In genomic region chr5:69502375-69503143, GRCh38 we compare ENCODE assay signal across 11 cellular contexts. TPM values are rescaled to one million over a fixed set of nuclear protein-coding genes. Genes with fewer than 3 reads are reported as not detected.
DNase-seq lines count a peak whose midpoint lies in the region; ATAC-seq, FAIRE-seq and TF ChIP-seq lines count a peak whose summit lies in the region.
"Had no signal": no experiment of that assay in that cellular context is flagged by ENCODE, and none has a peak within 500 bp of the region (broad histone marks: within the 10 kb centered on the region; RNA-seq: fewer than 3 reads in every experiment).

No MANE protein-coding gene starts in this region.

- intact Hi-C loops in endothelial cell of umbilical vein (cut with micrococcal nuclease), result loop anchor here (1.0 kb wide), 1 partner anchor 9 kb away; no protein-coding TSS in a partner anchor

- H3K9me3 ChIP-seq in endothelial cell of umbilical vein (replicated peaks; ENCODE audit: control insufficient read depth, insufficient read depth, low read length), result no peaks in the 10 kb centered on the region
- H3K9me3 ChIP-seq in HAP-1, result no peaks in the 10 kb centered on the region
- H3K9me3 ChIP-seq: thoracic aorta had no signal

- peaks cover 18% of the 10 kb centered on the region for H3K4me1 Mint-ChIP-seq in mesothelial cell of epicardium

- peak overlapping the region; percentile 90 for H3K27ac Mint-ChIP-seq in mesothelial cell of epicardium
- H3K27ac Mint-ChIP-seq: CD8-positive, alpha-beta T cell had no signal

- peak; percentile 46 for FAIRE-seq in endothelial cell of umbilical vein (lab: Jason Lieb, UNC)

- no TSS peak for BruUV-seq in endothelial cell of umbilical vein (replicated peaks; lab: Mats Ljungman, UMichigan)

- H4K20me1 ChIP-seq in endothelial cell of umbilical vein (replicated peaks; ENCODE audit: control insufficient read depth, extremely low read depth, insufficient read depth, low read length), result no peaks in the 10 kb centered on the region

- H3K9ac ChIP-seq in endothelial cell of umbilical vein (replicated peaks; ENCODE audit: extremely low read depth, insufficient read depth, low read length), result no peak overlapping the region
- H3K9ac ChIP-seq: KMS-11 had no signal

- TF ChIP-seq POLR2A in endothelial cell of umbilical vein (IDR thresholded peaks at IDR 0.05; ENCODE audit: low read depth, low read length), result no peak

- no peak for TF ChIP-seq CTCF in endothelial cell of umbilical vein (IDR thresholded peaks at IDR 0.05; ENCODE audit: extremely low read depth in 1 of 2, insufficient read depth in 1 of 2, low read depth in 1 of 2, low read length in 2 of 2)
- TF ChIP-seq CTCF in mesothelial cell of epicardium (IDR thresholded peaks at IDR 0.05; ENCODE audit: unreplicated experiment), result no peak
- no peak for TF ChIP-seq CTCF in omental fat pad (IDR thresholded peaks at IDR 0.05)

- H3K36me3 ChIP-seq in endothelial cell of umbilical vein (ENCODE audit: control insufficient read depth in 2 of 2, extremely low read depth in 1 of 2, insufficient read depth in 2 of 2, low read length in 2 of 2), result no peaks in the 10 kb centered on the region
- H3K36me3 ChIP-seq in H7 (replicated peaks; ENCODE audit: control insufficient read depth, insufficient read depth, low read length), result peaks cover 8% of the 10 kb centered on the region
- no peaks in the 10 kb centered on the region for H3K36me3 ChIP-seq in HAP-1 (replicated peaks)
- H3K36me3 ChIP-seq: thoracic aorta had no signal

- CTCF ChIA-PET in endothelial cell of umbilical vein (lab: Charles Lee), result interaction anchor here (0.9 kb wide), 1 partner anchor 15 kb away, joined by 4 read pairs; no protein-coding TSS in a partner anchor

- H3K79me2 ChIP-seq in endothelial cell of umbilical vein (ENCODE audit: control insufficient read depth, insufficient read depth, low read length), result no peaks in the 10 kb centered on the region

- peaks cover 9% of the 10 kb centered on the region for H3K36me3 Mint-ChIP-seq in mesothelial cell of epicardium
- H3K36me3 Mint-ChIP-seq: CD8-positive, alpha-beta T cell had no signal

- no peak overlapping the region for H3K4me3 Mint-ChIP-seq in mesothelial cell of epicardium
- H3K4me3 Mint-ChIP-seq: CD8-positive, alpha-beta T cell had no signal

- H3K4me3 ChIP-seq in endothelial cell of umbilical vein (replicated peaks in 1 of 3; ENCODE audit: insufficient read depth in 1 of 3, low read depth in 1 of 3, low read length in 3 of 3) (no peak overlapping the region), H7 (ENCODE audit: insufficient read depth, low read depth, low read length) (no peak overlapping the region), HAP-1 (no peak overlapping the region)
- H3K4me3 ChIP-seq: thoracic aorta had no signal

- H3K27ac ChIP-seq in endothelial cell of umbilical vein (ENCODE audit: insufficient read depth, low read depth, low read length), result peak overlapping the region; percentile 56
- H3K27ac ChIP-seq: KMS-11, thoracic aorta had no signal

- H3K9me3 Mint-ChIP-seq in mesothelial cell of epicardium, result no peaks in the 10 kb centered on the region
- H3K9me3 Mint-ChIP-seq: CD8-positive, alpha-beta T cell had no signal

- DNase-seq in ELR (ENCODE audit: low read depth), result peak; percentile 79
- peak; percentile 31 for DNase-seq in NCI-H460 (ENCODE audit: extremely low read depth, low read depth)
- peak; percentile 52 for DNase-seq in endothelial cell of umbilical vein (ENCODE audit: low read depth, low spot score)
- DNase-seq in mesothelial cell of epicardium (ENCODE audit: low spot score in 2 of 2, unreplicated experiment in 2 of 2), result no peak
- no peak for DNase-seq in NCI-H2196 (lab: John Stamatoyannopoulos, UW; ENCODE audit: unreplicated experiment)
- no peak for DNase-seq in H7
- DNase-seq in HAP-1 (ENCODE audit: low spot score in 2 of 2), result no peak
- DNase-seq in omental fat pad (ENCODE audit: low spot score), result no peak
- DNase-seq: CD8-positive, alpha-beta T cell had no signal

- H3K9me1 ChIP-seq in endothelial cell of umbilical vein (replicated peaks; ENCODE audit: control insufficient read depth, extremely low read depth, insufficient read depth, low read length), result no peaks in the 10 kb centered on the region

- no peak for ATAC-seq in omental fat pad (ENCODE audit: low FRiP score)
- ATAC-seq: CD8-positive, alpha-beta T cell had no signal

- peaks cover 17% of the 10 kb centered on the region for H3K4me1 ChIP-seq in endothelial cell of umbilical vein (ENCODE audit: control insufficient read depth, extremely low read depth, insufficient read depth, low read length)
- no peaks in the 10 kb centered on the region; the same call in 1 of the 2 replicates for H3K4me1 ChIP-seq in HAP-1

- H3K27me3 ChIP-seq in endothelial cell of umbilical vein (ENCODE audit: control insufficient read depth in 2 of 2, insufficient read depth in 2 of 2, low read length in 2 of 2) (no peaks in the 10 kb centered on the region), H7 (ENCODE audit: control insufficient read depth, insufficient read depth, low read length) (no peaks in the 10 kb centered on the region), HAP-1 (ENCODE audit: low read depth) (no peaks in the 10 kb centered on the region)

- in situ Hi-C loops in HAP-1 (cut with MboI; ENCODE audit: low sequenced_read_pairs), result loop anchor here (25.0 kb wide), 1 partner anchor 415 kb away; the partner anchor contains the start of gene SLC30A5

- no peaks in the 10 kb centered on the region for H3K27me3 Mint-ChIP-seq in mesothelial cell of epicardium (ENCODE audit: low read depth)

- dilution Hi-C loops in endothelial cell of umbilical vein (cut with MboI; ENCODE audit: extremely low pct_ligation_motif_present, low sequenced_read_pairs), result no loop called here

- H3K4me2 ChIP-seq in endothelial cell of umbilical vein (ENCODE audit: insufficient read depth, low read length), result peak overlapping the region; percentile 26
- H3K4me2 ChIP-seq: KMS-11 had no signal

- H2AFZ ChIP-seq in endothelial cell of umbilical vein (ENCODE audit: low read depth, low read length), result peak overlapping the region; percentile 33

- POLR2A ChIA-PET in endothelial cell of umbilical vein (lab: Charles Lee), result no interaction called here

TF ChIP-seq in endothelial cell of umbilical vein, 7 proteins besides CTCF, POLR2A, EP300 and RAD21:
- TF ChIP-seq MAX (IDR thresholded peaks at IDR 0.05; ENCODE audit: insufficient read depth, insufficient read length), result no peak
- no peak for TF ChIP-seq MYC (IDR thresholded peaks at IDR 0.05; ENCODE audit: low read depth, low read length)
- TF ChIP-seq EZH2 (IDR thresholded peaks at IDR 0.05; ENCODE audit: borderline replicate concordance, low read depth, low read length, severe bottlenecking), result no peak
- TF ChIP-seq FOS (IDR thresholded peaks at IDR 0.05; ENCODE audit: borderline replicate concordance, insufficient read depth, low read length), result peak; percentile 42
- no peak for TF ChIP-seq POLR2AphosphoS5 (IDR thresholded peaks at IDR 0.05; ENCODE audit: insufficient read depth, low read depth, low read length)
- TF ChIP-seq JUN (IDR thresholded peaks at IDR 0.05; ENCODE audit: borderline replicate concordance, insufficient read depth, insufficient read length, low read depth), result peak; percentile 37
- TF ChIP-seq GATA2 (IDR thresholded peaks at IDR 0.05; ENCODE audit: insufficient read depth, insufficient read length, low read depth, low read length), result no peak

RNA-seq across cellular contexts. Expression of gene OCLN, which starts 10.0 kb away (rescaled TPM):
- 7.7 and 8.7 TPM in 2 replicates for total RNA-seq in NCI-H460 (2014; rRNA removed; shearing (Covaris generic))
- 0.18 and 0.91 TPM in 2 replicates for polyA plus RNA-seq in NCI-H460 (2014; cell fraction: nucleus; rRNA removed)
- total RNA-seq in endothelial cell of umbilical vein (18.2 and 22.3 TPM in 2 replicates), mesothelial cell of epicardium (36.1 to 37.8 TPM (median 37.0 TPM) in 3 replicates), omental fat pad (10 to 100 TPM in 1 of 4 donors, 1 to 10 TPM in 3; 2.2 to 10.6 (median 6.2) TPM)
- 9.6 and 11.2 TPM in 2 replicates for polyA plus RNA-seq in endothelial cell of umbilical vein
- 6.7 and 7.6 TPM in 2 replicates for polyA plus RNA-seq in endothelial cell of umbilical vein (2011; cell fraction: cytosol; rRNA removed)
- polyA plus RNA-seq in endothelial cell of umbilical vein (2011; cell fraction: nucleus; rRNA removed), result 14.6 and 18.6 TPM in 2 replicates
- 4.6 and 5.6 TPM in 2 replicates for polyA plus RNA-seq in endothelial cell of umbilical vein (2012)
- 48.1 and 58.5 TPM in 2 replicates for polyA minus RNA-seq in endothelial cell of umbilical vein
- polyA minus RNA-seq in endothelial cell of umbilical vein (2011; cell fraction: cytosol; rRNA and poly(A)+ RNA removed), result 0.92 TPM
- polyA minus RNA-seq in endothelial cell of umbilical vein (2011; cell fraction: nucleus; rRNA and poly(A)+ RNA removed), result 16.9 and 22.0 TPM in 2 replicates
- 33.3 and 39.9 TPM in 2 replicates for total RNA-seq in H7 (2014; rRNA removed; shearing (Covaris generic))

RNA-seq across cellular contexts. Expression of gene GTF2H2C, which starts 57.4 kb away (rescaled TPM):
- total RNA-seq in NCI-H460 (2014; rRNA removed; shearing (Covaris generic)), result 99.9 and 123 TPM in 2 replicates
- polyA plus RNA-seq in NCI-H460 (2014; cell fraction: nucleus; rRNA removed), result 97.2 and 115 TPM in 2 replicates
- total RNA-seq in endothelial cell of umbilical vein, result 28.9 and 46.1 TPM in 2 replicates
- 9.9 and 10.2 TPM in 2 replicates for polyA plus RNA-seq in endothelial cell of umbilical vein
- polyA plus RNA-seq in endothelial cell of umbilical vein (2011; cell fraction: cytosol; rRNA removed), result 17.1 and 17.2 TPM in 2 replicates
- polyA plus RNA-seq in endothelial cell of umbilical vein (2011; cell fraction: nucleus; rRNA removed), result 24.1 and 29.7 TPM in 2 replicates
- 13.5 and 22.2 TPM in 2 replicates for polyA plus RNA-seq in endothelial cell of umbilical vein (2012)
- polyA minus RNA-seq in endothelial cell of umbilical vein, result 24.7 and 26.8 TPM in 2 replicates
- 9.5 TPM for polyA minus RNA-seq in endothelial cell of umbilical vein (2011; cell fraction: cytosol; rRNA and poly(A)+ RNA removed)
- 18.6 and 26.9 TPM in 2 replicates for polyA minus RNA-seq in endothelial cell of umbilical vein (2011; cell fraction: nucleus; rRNA and poly(A)+ RNA removed)
- total RNA-seq in mesothelial cell of epicardium, result 41.8 to 46.2 TPM (median 46.0 TPM) in 3 replicates
- 59.2 and 61.4 TPM in 2 replicates for total RNA-seq in H7 (2014; rRNA removed; shearing (Covaris generic))
- 10 to 100 TPM; 18.7 to 34.4 (median 22.1) TPM for total RNA-seq in omental fat pad

Comparison
In these comparisons a context has a peak if more than half of its experiments do, and no peak if none do; other contexts are left out.
1. DNase-seq: peak in ELR (single experiment), NCI-H460 (single experiment) and endothelial cell of umbilical vein (single experiment); none in mesothelial cell of epicardium (0 of 2), NCI-H2196 (single experiment), H7 (single experiment), HAP-1 (0 of 2) and omental fat pad (single experiment).